11 cellular contexts compared by ENCODE assay signal in genomic region chr5:102453716-102454115, GRCh38. TPM values are rescaled to one million over a fixed set of nuclear protein-coding genes. Genes with fewer than 3 reads are reported as not detected.
A peak's percentile ranks its signal among the peaks of the same experiment; 100 is the strongest.
DNase-seq lines count a peak whose midpoint lies in the region; ATAC-seq and TF ChIP-seq lines count a peak whose summit lies in the region.
"Had no signal": no experiment of that assay in that cellular context is flagged by ENCODE, and none has a peak within 500 bp of the region (broad histone marks: within the 10 kb centered on the region; RNA-seq: fewer than 3 reads in every experiment).

No MANE protein-coding gene starts in this region.

- H3K27me3 ChIP-seq in A673 (replicated peaks; ENCODE audit: insufficient read depth, low read depth, low read length, poor library complexity) = no peaks in the 10 kb centered on the region
- H3K27me3 ChIP-seq: BE2C had no signal

- ATAC-seq in HG02981 (IDR thresholded peaks at IDR 0.05; ENCODE audit: unreplicated experiment) = peak; percentile 83
- no peak for ATAC-seq in left cardiac atrium
- ATAC-seq: mucosa of descending colon had no signal

- no peaks in the 10 kb centered on the region for H3K36me3 ChIP-seq in A673 (ENCODE audit: insufficient read depth, low read length, poor library complexity, severe bottlenecking)
- H3K36me3 ChIP-seq: BE2C had no signal

- CTCF ChIA-PET in A673 (lab: Charles Lee) = no interaction called here

- no peaks in the 10 kb centered on the region for H3K9me3 ChIP-seq in A673 (ENCODE audit: low read depth, low read length, poor library complexity, severe bottlenecking)
- H3K9me3 ChIP-seq: BE2C, mucosa of descending colon had no signal

- no peak for TF ChIP-seq CTCF in A673 (conservative IDR thresholded peaks at IDR 0.05; ENCODE audit: low read depth, low read length)

- H3K4me1 ChIP-seq in A673 (ENCODE audit: insufficient read depth, low read length, poor library complexity, severe bottlenecking) = no peaks in the 10 kb centered on the region
- H3K4me1 ChIP-seq: BE2C had no signal

- no peak for DNase-seq in A673 (ENCODE audit: low spot score)
- peak; percentile 4 for DNase-seq in GM19238 (ENCODE audit: insufficient read length, low spot score)
- DNase-seq in OCI-M1 (lab: John Stamatoyannopoulos, UW) = peak; percentile 93
- no peak for DNase-seq in dedifferentiated amniotic fluid mesenchymal stem cell (ENCODE audit: extremely low spot score)
- no peak for DNase-seq in ureter (ENCODE audit: low spot score)
- DNase-seq in activated CD8-positive, alpha-beta memory T cell treated with anti-CD3 and anti-CD28 coated beads for 24 hours = no peak
- DNase-seq in left cardiac atrium = no peak
- DNase-seq: BE2C, mucosa of descending colon had no signal

- H3K27ac ChIP-seq in A673 (ENCODE audit: low read depth, low read length, poor library complexity, severe bottlenecking) = no peak overlapping the region
- H3K27ac ChIP-seq: VCaP had no signal

- no TSS peak for BruUV-seq in A673 (replicated peaks; lab: Mats Ljungman, UMichigan)

- POLR2A ChIA-PET in A673 (lab: Charles Lee; ENCODE audit: low non-redundant PET) = no interaction called here

- H3K4me3 ChIP-seq in A673 (ENCODE audit: low read depth, low read length, poor library complexity, severe bottlenecking) = peak overlapping the region; percentile 1
- H3K4me3 ChIP-seq: mucosa of descending colon had no signal

- intact Hi-C loops in A673 (cut with micrococcal nuclease; ENCODE audit: unreplicated experiment) (no loop called here), left cardiac atrium (cut with DNase I) (no loop called here)

RNA-seq across cellular contexts. Expression of gene SLCO6A1, which starts 45.1 kb away (rescaled TPM):
- total RNA-seq in A673 (2021) (not detected in 2 replicates), ureter (not detected), left cardiac atrium (not detected)
- total RNA-seq: mucosa of descending colon had no signal

Comparison
In these comparisons a context has a peak if more than half of its experiments do, and no peak if none do; other contexts are left out.
1. DNase-seq: peak in GM19238 (single experiment) and OCI-M1 (single experiment); none in A673 (single experiment), dedifferentiated amniotic fluid mesenchymal stem cell (single experiment), ureter (single experiment), activated CD8-positive, alpha-beta memory T cell treated with anti-CD3 and anti-CD28 coated beads for 24 hours (single experiment) and left cardiac atrium (single experiment).